19 cellular contexts compared by ENCODE assay signal in genomic region chr2:51723716-51724115, GRCh38.
"Had no signal": no experiment of that assay in that cellular context is flagged by ENCODE, and none has a peak within 500 bp of the region (broad histone marks: within the 10 kb centered on the region; RNA-seq: fewer than 3 reads in every experiment).

No MANE protein-coding gene starts in this region.

- H3K36me3 ChIP-seq: esophagus squamous epithelium, left ventricle myocardium inferior, prostate gland, right atrium auricular region, upper lobe of right lung had no signal

- H3K9me3 ChIP-seq: esophagus squamous epithelium, left ventricle myocardium inferior, prostate gland, right atrium auricular region, upper lobe of right lung had no signal

- ATAC-seq: foreskin keratinocyte; natural killer cell; stimulated activated naive CD8-positive, alpha-beta T cell treated with anti-CD3 and anti-CD28 coated beads, Interleukin-15, Interleukin-2, amounts not matched to agents 100 U/mL and 50 U/mL, for 24 hours; upper lobe of right lung had no signal

- DNase-seq: activated CD4-positive, alpha-beta memory T cell treated with anti-CD3 and anti-CD28 coated beads for 36 hours; activated CD4-positive, alpha-beta T cell treated with anti-CD3 and anti-CD28 coated beads for 48 hours; activated effector memory CD4-positive, alpha-beta T cell treated with anti-CD3 and anti-CD28 coated beads, Interleukin-2, amount 50 U/mL, for 16 hours; activated naive CD4-positive, alpha-beta T cell treated with anti-CD3 and anti-CD28 coated beads, Interleukin-2, amount 10 ng/mL, durations not matched to agents 7 days and 5 days; anterior cingulate cortex; cerebellar nuclear complex; cortex of kidney; endodermal cell; esophagus squamous epithelium; foreskin keratinocyte; left ventricle myocardium inferior; natural killer cell; stimulated activated CD4-positive, alpha-beta T cell treated with anti-CD3 and anti-CD28 coated beads, Interleukin-12 subunit alpha, Interleukin-12 subunit beta, amount 100 ng/mL, for 4 hours; stimulated activated CD4-positive, alpha-beta T cell treated with anti-CD3 and anti-CD28 coated beads, Interleukin-4, amount 100 ng/mL, for 4 hours; stimulated activated naive CD8-positive, alpha-beta T cell treated with anti-CD3 and anti-CD28 coated beads, Interleukin-15, Interleukin-2, amounts not matched to agents 100 U/mL and 50 U/mL, for 24 hours; upper lobe of right lung had no signal

- H3K4me1 ChIP-seq: esophagus squamous epithelium, foreskin keratinocyte, left ventricle myocardium inferior, prostate gland, right atrium auricular region, upper lobe of right lung had no signal

- H3K27me3 ChIP-seq: esophagus squamous epithelium, foreskin keratinocyte, hepatocyte, right atrium auricular region, upper lobe of right lung had no signal

- H3K27ac ChIP-seq: esophagus squamous epithelium, foreskin keratinocyte, hepatocyte, left ventricle myocardium inferior, prostate gland, right atrium auricular region, upper lobe of right lung had no signal

- H3K4me3 ChIP-seq: esophagus squamous epithelium, hepatocyte, left ventricle myocardium inferior, prostate gland, right atrium auricular region, upper lobe of right lung had no signal
